Comparison of ENCODE assay signal across 1 cellular context in the genomic region with DNA sequence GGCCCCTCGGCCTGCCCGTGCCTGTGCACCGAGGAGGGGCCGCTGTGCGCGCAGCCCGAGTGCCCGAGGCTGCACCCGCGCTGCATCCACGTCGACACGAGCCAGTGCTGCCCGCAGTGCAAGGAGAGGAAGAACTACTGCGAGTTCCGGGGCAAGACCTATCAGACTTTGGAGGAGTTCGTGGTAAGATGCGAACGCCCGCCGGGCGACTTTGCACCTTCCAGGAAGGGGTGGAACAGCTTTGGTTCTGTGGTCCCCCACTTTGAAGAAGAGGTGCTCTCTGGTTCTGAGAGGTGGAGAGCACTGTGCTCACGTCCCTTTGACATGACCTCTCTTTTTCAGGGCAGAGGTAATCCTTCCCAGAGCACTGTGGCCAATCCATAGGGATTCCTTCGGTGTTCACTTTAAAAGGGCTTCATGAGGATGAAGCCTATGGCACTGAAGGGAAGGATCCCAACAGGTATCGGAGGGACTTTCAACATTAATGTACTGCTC.
TF ChIP-seq lines count a peak whose summit lies in the region.

No MANE protein-coding gene starts in this region.

TF ChIP-seq in H1, 55 proteins besides CTCF, POLR2A, EP300 and RAD21:
- TF ChIP-seq SUZ12 (IDR thresholded peaks at IDR 0.05; ENCODE audit: low read length) (peak; percentile 82; the same call in 1 of the 2 replicates), RXRA (IDR thresholded peaks at IDR 0.05; ENCODE audit: insufficient read depth, low read depth, low read length) (no peak), EZH2 (IDR thresholded peaks at IDR 0.05; ENCODE audit: low read depth, low read length, severe bottlenecking) (peak; percentile 78), FOSL1 (IDR thresholded peaks at IDR 0.05; ENCODE audit: insufficient read depth, low read depth, low read length) (no peak), MAFK (IDR thresholded peaks at IDR 0.05; ENCODE audit: low read depth, low read length) (no peak), SP1 (IDR thresholded peaks at IDR 0.05; ENCODE audit: low read depth, low read length) (no peak), CTBP2 (IDR thresholded peaks at IDR 0.05; ENCODE audit: borderline replicate concordance, insufficient read depth, insufficient read length, low read length) (peak; percentile 51), ZNF274 (IDR thresholded peaks at IDR 0.05; ENCODE audit: borderline replicate concordance, extremely low read depth, low read length) (no peak), CBX5 (IDR thresholded peaks at IDR 0.05; ENCODE audit: low read depth, low read length) (no peak), YY1 (IDR thresholded peaks at IDR 0.05; ENCODE audit: low read depth, low read length) (no peak), KDM1A (IDR thresholded peaks at IDR 0.05; ENCODE audit: borderline replicate concordance, low read length) (no peak), BCL11A (IDR thresholded peaks at IDR 0.05; ENCODE audit: low read depth in 2 of 2, low read length in 2 of 2) (no peak), SAP30 (IDR thresholded peaks at IDR 0.05; ENCODE audit: insufficient read depth, insufficient replicate concordance, low read length) (no peak), TEAD4 (IDR thresholded peaks at IDR 0.05; ENCODE audit: low read depth, low read length) (no peak), CEBPB (IDR thresholded peaks at IDR 0.05; ENCODE audit: low read depth, low read length) (no peak), PHF8 (conservative IDR thresholded peaks at IDR 0.05; ENCODE audit: low read depth, low read length) (no peak)
- TF ChIP-seq, protein P1, sequence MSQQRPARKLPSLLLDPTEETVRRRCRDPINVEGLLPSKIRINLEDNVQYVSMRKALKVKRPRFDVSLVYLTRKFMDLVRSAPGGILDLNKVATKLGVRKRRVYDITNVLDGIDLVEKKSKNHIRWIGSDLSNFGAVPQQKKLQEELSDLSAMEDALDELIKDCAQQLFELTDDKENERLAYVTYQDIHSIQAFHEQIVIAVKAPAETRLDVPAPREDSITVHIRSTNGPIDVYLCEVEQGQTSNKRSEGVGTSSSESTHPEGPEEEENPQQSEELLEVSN (IDR thresholded peaks at IDR 0.05): no peak
- TF ChIP-seq, protein P2, sequence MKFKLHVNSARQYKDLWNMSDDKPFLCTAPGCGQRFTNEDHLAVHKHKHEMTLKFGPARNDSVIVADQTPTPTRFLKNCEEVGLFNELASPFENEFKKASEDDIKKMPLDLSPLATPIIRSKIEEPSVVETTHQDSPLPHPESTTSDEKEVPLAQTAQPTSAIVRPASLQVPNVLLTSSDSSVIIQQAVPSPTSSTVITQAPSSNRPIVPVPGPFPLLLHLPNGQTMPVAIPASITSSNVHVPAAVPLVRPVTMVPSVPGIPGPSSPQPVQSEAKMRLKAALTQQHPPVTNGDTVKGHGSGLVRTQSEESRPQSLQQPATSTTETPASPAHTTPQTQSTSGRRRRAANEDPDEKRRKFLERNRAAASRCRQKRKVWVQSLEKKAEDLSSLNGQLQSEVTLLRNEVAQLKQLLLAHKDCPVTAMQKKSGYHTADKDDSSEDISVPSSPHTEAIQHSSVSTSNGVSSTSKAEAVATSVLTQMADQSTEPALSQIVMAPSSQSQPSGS (IDR thresholded peaks at IDR 0.05; ENCODE audit: low read length): no peak
